8 cellular contexts compared by ENCODE assay signal in genomic region chr13:33541962-33542308, GRCh38.
A peak's percentile ranks its signal among the peaks of the same experiment; 100 is the strongest.
DNase-seq lines count a peak whose midpoint lies in the region; ATAC-seq and TF ChIP-seq lines count a peak whose summit lies in the region.

No MANE protein-coding gene starts in this region.

- H3K27me3 Mint-ChIP-seq in Caco-2 (ENCODE audit: insufficient read depth, unreplicated experiment) (no peaks in the 10 kb centered on the region), endodermal cell (ENCODE audit: insufficient read depth) (no peaks in the 10 kb centered on the region)

- H3K27ac Mint-ChIP-seq in Caco-2 (ENCODE audit: unreplicated experiment) (peak overlapping the region; percentile 98), endodermal cell (peak overlapping the region; percentile 100)

- CTCF ChIA-PET in Caco-2 (lab: Charles Lee): no interaction called here
- CTCF ChIA-PET in OCI-LY7 (lab: Charles Lee; ENCODE audit: unreplicated experiment): interaction anchor here (0.6 kb wide), 1 partner anchor 335 kb away, joined by 4 read pairs; no protein-coding TSS in a partner anchor

- H3K4me3 ChIP-seq in Caco-2 (ENCODE audit: low read depth, low read length): peak overlapping the region; percentile 55
- peak overlapping the region; percentile 80 for H3K4me3 ChIP-seq in OCI-LY7 (ENCODE audit: low read depth, low read length, poor library complexity, severe bottlenecking)
- H3K4me3 ChIP-seq in endodermal cell (ENCODE audit: low read length): peak overlapping the region; percentile 95
- peak overlapping the region; percentile 70 for H3K4me3 ChIP-seq in osteoblast (ENCODE audit: insufficient read depth, low read length)

- no peaks in the 10 kb centered on the region for H3K36me3 ChIP-seq in Caco-2 (ENCODE audit: control insufficient read depth, insufficient read depth, low read length)
- no peaks in the 10 kb centered on the region for H3K36me3 ChIP-seq in OCI-LY7 (ENCODE audit: insufficient read depth, low read length)
- no peaks in the 10 kb centered on the region for H3K36me3 ChIP-seq in endodermal cell (ENCODE audit: control insufficient read depth, insufficient read depth, low read length)
- H3K36me3 ChIP-seq in osteoblast (ENCODE audit: insufficient read depth, low read length): no peaks in the 10 kb centered on the region

- no peaks in the 10 kb centered on the region for H4K20me1 ChIP-seq in OCI-LY7 (ENCODE audit: insufficient read depth, low read length)
- H4K20me1 ChIP-seq in osteoblast (ENCODE audit: insufficient read depth, low read length): no peaks in the 10 kb centered on the region

- H3K27me3 ChIP-seq in Caco-2 (replicated peaks; ENCODE audit: control insufficient read depth, insufficient read depth, low read length) (no peaks in the 10 kb centered on the region), endodermal cell (ENCODE audit: control insufficient read depth, insufficient read depth, low read length, poor library complexity, severe bottlenecking) (no peaks in the 10 kb centered on the region), osteoblast (ENCODE audit: insufficient read depth, low read length) (no peaks in the 10 kb centered on the region)

- TF ChIP-seq CTCF in Caco-2 (IDR thresholded peaks at IDR 0.05; ENCODE audit: insufficient read depth in 1 of 2, low read depth in 1 of 2, low read length in 1 of 2, severe bottlenecking in 1 of 2, unreplicated experiment in 1 of 2): no peak
- TF ChIP-seq CTCF in OCI-LY7 (conservative IDR thresholded peaks at IDR 0.05; ENCODE audit: low read length): no peak
- no peak for TF ChIP-seq CTCF in endodermal cell (conservative IDR thresholded peaks at IDR 0.05)
- TF ChIP-seq CTCF in osteoblast (IDR thresholded peaks at IDR 0.05; ENCODE audit: extremely low read depth, low read depth, low read length): no peak

- WGBS in endodermal cell (ENCODE audit: insufficient coverage in 1 of 2, insufficient read length in 1 of 2), 2 experiments: 15% methylated on average over 8 of the region's 8 CpGs; no CpG with 5 or more reads in 1 of the 2 experiments

- POLR2A ChIA-PET in Caco-2 (lab: Charles Lee) (no interaction called here), OCI-LY7 (lab: Charles Lee) (interaction anchor here (0.8 kb wide), 1 partner anchor 277 kb away, joined by 3 read pairs; no protein-coding TSS in a partner anchor)

- peaks cover 19% of the 10 kb centered on the region for H3K4me1 Mint-ChIP-seq in Caco-2 (ENCODE audit: low read depth, unreplicated experiment)
- peaks cover 28% of the 10 kb centered on the region for H3K4me1 Mint-ChIP-seq in endodermal cell

- H3K9ac ChIP-seq in endodermal cell (ENCODE audit: extremely low read depth, low read length, poor library complexity, severe bottlenecking): peak overlapping the region; percentile 96

- no peaks in the 10 kb centered on the region for H3K9me3 Mint-ChIP-seq in Caco-2 (ENCODE audit: unreplicated experiment)
- no peaks in the 10 kb centered on the region for H3K9me3 Mint-ChIP-seq in endodermal cell

- ATAC-seq in activated CD4-positive, CD25-positive, alpha-beta regulatory T cell treated with anti-CD3 and anti-CD28 coated beads, Interleukin-2, amount 50 U/mL, for 24 hours: no peak
- ATAC-seq in HG03342 (IDR thresholded peaks at IDR 0.05; ENCODE audit: unreplicated experiment): no peak

- TSS peak; percentile 91 for BruUV-seq in Caco-2 (replicated peaks; lab: Mats Ljungman, UMichigan)
- BruUV-seq in OCI-LY7 (replicated peaks; lab: Mats Ljungman, UMichigan): TSS peak; percentile 98

- no peaks in the 10 kb centered on the region for H3K9me2 ChIP-seq in OCI-LY7 (ENCODE audit: insufficient read depth, low read length)

- H2AFZ ChIP-seq in OCI-LY7 (ENCODE audit: low read length): peak overlapping the region; percentile 83; the same call in 1 of the 2 replicates
- H2AFZ ChIP-seq in osteoblast (ENCODE audit: low read length): peak overlapping the region; percentile 66

- intact Hi-C loops in Caco-2 (cut with micrococcal nuclease; ENCODE audit: unreplicated experiment) (loop anchor here (1.0 to 10.0 kb wide), 12 partner anchors 27 to 955 kb away; partner anchors contain the start of genes KL, PDS5B and STARD13), OCI-LY7 (cut with micrococcal nuclease; ENCODE audit: unreplicated experiment) (loop anchor here (1.0 to 10.0 kb wide), 9 partner anchors 204 to 1507 kb away; partner anchors contain the start of genes FRY, N4BP2L1, PDS5B and RFC3)

- H3K4me1 ChIP-seq in Caco-2: peaks cover 17% of the 10 kb centered on the region
- H3K4me1 ChIP-seq in OCI-LY7 (ENCODE audit: insufficient read depth, low read length, poor library complexity, severe bottlenecking): peaks cover 58% of the 10 kb centered on the region
- peaks cover 11% of the 10 kb centered on the region for H3K4me1 ChIP-seq in endodermal cell (ENCODE audit: control insufficient read depth, insufficient read depth, low read length)
- peaks cover 36% of the 10 kb centered on the region for H3K4me1 ChIP-seq in osteoblast (ENCODE audit: insufficient read depth, low read length)

- DNase-seq in Caco-2: no peak
- DNase-seq in OCI-LY7 (ENCODE audit: low spot score): no peak
- DNase-seq in endodermal cell: no peak
- no peak for DNase-seq in osteoblast (ENCODE audit: insufficient read length, low spot score, missing footprints)
- DNase-seq in stimulated activated CD4-positive, alpha-beta T cell treated with anti-CD3 and anti-CD28 coated beads, Interleukin-4, amount 100 ng/mL, for 4 hours: no peak
- DNase-seq in MV-4-11 (lab: John Stamatoyannopoulos, UW): no peak

- peaks cover 7% of the 10 kb centered on the region; the same call in 1 of the 2 replicates for H3K79me2 ChIP-seq in OCI-LY7 (ENCODE audit: insufficient read depth, low read depth, low read length)
- no peaks in the 10 kb centered on the region for H3K79me2 ChIP-seq in osteoblast (ENCODE audit: insufficient read depth, low read length)

- H3K36me3 Mint-ChIP-seq in Caco-2 (ENCODE audit: insufficient read depth, unreplicated experiment) (peaks cover 10% of the 10 kb centered on the region), endodermal cell (ENCODE audit: low read depth) (no peaks in the 10 kb centered on the region)

- H3K4me3 Mint-ChIP-seq in Caco-2 (ENCODE audit: unreplicated experiment) (peak overlapping the region; percentile 92), endodermal cell (peak overlapping the region; percentile 83)

- H3K9me3 ChIP-seq in Caco-2 (no peaks in the 10 kb centered on the region), OCI-LY7 (ENCODE audit: low read length) (peaks cover 9% of the 10 kb centered on the region; the same call in 1 of the 2 replicates), endodermal cell (ENCODE audit: control insufficient read depth, low read length) (no peaks in the 10 kb centered on the region), osteoblast (ENCODE audit: low read depth, low read length) (no peaks in the 10 kb centered on the region)

- peak overlapping the region; percentile 98 for H3K27ac ChIP-seq in OCI-LY7 (ENCODE audit: low read depth, low read length, poor library complexity, severe bottlenecking)
- peak overlapping the region; percentile 99 for H3K27ac ChIP-seq in endodermal cell (ENCODE audit: low read depth, low read length)
- peak overlapping the region; percentile 100 for H3K27ac ChIP-seq in osteoblast (ENCODE audit: low read depth, low read length)

- H3K4me2 ChIP-seq in OCI-LY7 (ENCODE audit: low read length) (peak overlapping the region; percentile 86), osteoblast (ENCODE audit: insufficient read depth, low read length) (peak overlapping the region; percentile 90)
